Comparison of ENCODE assay signal across 1 cellular context in the genomic region with DNA sequence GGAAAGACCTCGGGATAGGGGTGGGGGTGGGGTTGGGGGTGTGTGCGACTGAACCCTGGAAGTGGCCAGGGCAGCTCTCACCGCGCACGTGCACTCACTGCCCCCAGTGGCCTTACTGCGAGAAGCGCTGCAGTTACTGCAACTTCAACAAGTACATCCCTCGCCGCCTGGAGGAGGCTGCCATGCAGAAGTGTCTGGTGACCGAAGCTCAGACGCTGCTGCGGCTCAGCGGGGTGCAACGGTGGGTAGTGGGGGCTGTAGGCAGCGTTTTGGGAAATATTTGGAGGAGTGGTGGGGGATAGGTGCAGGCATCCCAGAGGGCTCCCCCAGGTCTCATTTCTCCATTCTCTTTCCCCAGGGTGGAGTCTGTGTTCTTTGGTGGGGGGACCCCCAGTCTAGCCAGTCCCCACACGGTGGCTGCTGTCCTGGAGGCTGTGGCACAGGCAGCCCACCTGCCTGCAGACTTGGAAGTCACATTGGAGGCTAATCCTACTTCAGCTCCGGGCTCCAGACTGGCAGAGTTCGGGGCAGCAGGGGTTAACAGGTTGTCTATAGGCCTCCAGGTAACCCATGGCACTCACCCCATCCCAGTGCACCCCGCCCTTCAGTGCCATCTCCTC.
TF ChIP-seq lines count a peak whose summit lies in the region.

No MANE protein-coding gene starts in this region.

TF ChIP-seq in HepG2, 621 proteins besides CTCF, POLR2A, EP300 and RAD21 (continued from another document and continues in another):
- TF ChIP-seq, protein P1, sequence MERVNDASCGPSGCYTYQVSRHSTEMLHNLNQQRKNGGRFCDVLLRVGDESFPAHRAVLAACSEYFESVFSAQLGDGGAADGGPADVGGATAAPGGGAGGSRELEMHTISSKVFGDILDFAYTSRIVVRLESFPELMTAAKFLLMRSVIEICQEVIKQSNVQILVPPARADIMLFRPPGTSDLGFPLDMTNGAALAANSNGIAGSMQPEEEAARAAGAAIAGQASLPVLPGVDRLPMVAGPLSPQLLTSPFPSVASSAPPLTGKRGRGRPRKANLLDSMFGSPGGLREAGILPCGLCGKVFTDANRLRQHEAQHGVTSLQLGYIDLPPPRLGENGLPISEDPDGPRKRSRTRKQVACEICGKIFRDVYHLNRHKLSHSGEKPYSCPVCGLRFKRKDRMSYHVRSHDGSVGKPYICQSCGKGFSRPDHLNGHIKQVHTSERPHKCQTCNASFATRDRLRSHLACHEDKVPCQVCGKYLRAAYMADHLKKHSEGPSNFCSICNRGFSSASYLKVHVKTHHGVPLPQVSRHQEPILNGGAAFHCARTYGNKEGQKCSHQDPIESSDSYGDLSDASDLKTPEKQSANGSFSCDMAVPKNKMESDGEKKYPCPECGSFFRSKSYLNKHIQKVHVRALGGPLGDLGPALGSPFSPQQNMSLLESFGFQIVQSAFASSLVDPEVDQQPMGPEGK (CRISPR knock-in tag; IDR thresholded peaks at IDR 0.05) = peak; percentile 71
- TF ChIP-seq ZNF543 (CRISPR knock-in tag; IDR thresholded peaks at IDR 0.05) (0 out of 2 replicates have a peak, but pooled peaks have one; percentile 1), THAP11 (CRISPR knock-in tag; IDR thresholded peaks at IDR 0.05) (0 out of 2 replicates have a peak, but pooled peaks have one; percentile 19), SMYD3 (CRISPR knock-in tag; IDR thresholded peaks at IDR 0.05) (no peak), ZNF205 (CRISPR knock-in tag; IDR thresholded peaks at IDR 0.05) (0 out of 2 replicates have a peak, but pooled peaks have one; percentile 53), HIVEP1 (CRISPR knock-in tag; IDR thresholded peaks at IDR 0.05) (0 out of 2 replicates have a peak, but pooled peaks have one; percentile 28), KMT2A (CRISPR knock-in tag; IDR thresholded peaks at IDR 0.05) (peak; percentile 75), STAG1 (CRISPR knock-in tag; IDR thresholded peaks at IDR 0.05) (peak; percentile 76), SP1 (IDR thresholded peaks at IDR 0.05) (no peak), SP1 (CRISPR knock-in tag; IDR thresholded peaks at IDR 0.05) (peak; percentile 64; the same call in 1 of the 2 replicates), LCORL (IDR thresholded peaks at IDR 0.05) (no peak), LCORL (CRISPR knock-in tag; IDR thresholded peaks at IDR 0.05) (0 out of 2 replicates have a peak, but pooled peaks have one; percentile 22), NR2F1 (CRISPR knock-in tag; IDR thresholded peaks at IDR 0.05) (no peak), ZBED4 (CRISPR knock-in tag; IDR thresholded peaks at IDR 0.05; ENCODE audit: borderline replicate concordance) (no peak), NONO (IDR thresholded peaks at IDR 0.05) (no peak), NONO (CRISPR knock-in tag; conservative IDR thresholded peaks at IDR 0.05) (peak; percentile 31; the same call in 1 of the 2 replicates), ZNF788 (CRISPR knock-in tag; IDR thresholded peaks at IDR 0.05; ENCODE audit: borderline replicate concordance) (peak; percentile 55; the same call in 1 of the 2 replicates), U2AF1 (optimal IDR thresholded peaks at IDR 0.05; ENCODE audit: low read depth, low read length) (peak; percentile 73), ZMYM4 (CRISPR knock-in tag; IDR thresholded peaks at IDR 0.05) (no peak), MIER3 (CRISPR knock-in tag; IDR thresholded peaks at IDR 0.05; ENCODE audit: borderline replicate concordance) (0 out of 2 replicates have a peak, but pooled peaks have one; percentile 25), ZBTB14 (CRISPR knock-in tag; IDR thresholded peaks at IDR 0.05) (peak; percentile 12; the same call in 1 of the 2 replicates), ZNF326 (CRISPR knock-in tag; IDR thresholded peaks at IDR 0.05; ENCODE audit: borderline replicate concordance) (no peak), SATB2 (CRISPR knock-in tag; IDR thresholded peaks at IDR 0.05) (no peak), ZNF512 (CRISPR knock-in tag; IDR thresholded peaks at IDR 0.05) (no peak), MYC (CRISPR knock-in tag; IDR thresholded peaks at IDR 0.05; ENCODE audit: borderline replicate concordance) (peak; percentile 55; the same call in 1 of the 2 replicates), ZHX2 (IDR thresholded peaks at IDR 0.05; ENCODE audit: low read depth) (0 out of 2 replicates have a peak, but pooled peaks have one; percentile 26), ZHX2 (CRISPR knock-in tag; IDR thresholded peaks at IDR 0.05; ENCODE audit: borderline replicate concordance) (no peak), FOXC1 (CRISPR knock-in tag; IDR thresholded peaks at IDR 0.05; ENCODE audit: borderline replicate concordance) (peak; percentile 36; the same call in 1 of the 2 replicates), NR2F6 (IDR thresholded peaks at IDR 0.05) (no peak), NR2F6 (CRISPR knock-in tag; IDR thresholded peaks at IDR 0.05) (peak; percentile 54; the same call in 1 of the 2 replicates), NR0B2 (CRISPR knock-in tag; IDR thresholded peaks at IDR 0.05) (peak; percentile 32; the same call in 1 of the 2 replicates), XRCC5 (optimal IDR thresholded peaks at IDR 0.05; ENCODE audit: low read length) (peak; percentile 83)
- TF ChIP-seq, protein P2, sequence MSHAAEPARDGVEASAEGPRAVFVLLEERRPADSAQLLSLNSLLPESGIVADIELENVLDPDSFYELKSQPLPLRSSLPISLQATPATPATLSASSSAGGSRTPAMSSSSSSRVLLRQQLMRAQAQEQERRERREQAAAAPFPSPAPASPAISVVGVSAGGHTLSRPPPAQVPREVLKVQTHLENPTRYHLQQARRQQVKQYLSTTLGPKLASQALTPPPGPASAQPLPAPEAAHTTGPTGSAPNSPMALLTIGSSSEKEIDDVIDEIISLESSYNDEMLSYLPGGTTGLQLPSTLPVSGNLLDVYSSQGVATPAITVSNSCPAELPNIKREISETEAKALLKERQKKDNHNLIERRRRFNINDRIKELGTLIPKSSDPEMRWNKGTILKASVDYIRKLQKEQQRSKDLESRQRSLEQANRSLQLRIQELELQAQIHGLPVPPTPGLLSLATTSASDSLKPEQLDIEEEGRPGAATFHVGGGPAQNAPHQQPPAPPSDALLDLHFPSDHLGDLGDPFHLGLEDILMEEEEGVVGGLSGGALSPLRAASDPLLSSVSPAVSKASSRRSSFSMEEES (CRISPR knock-in tag; IDR thresholded peaks at IDR 0.05) = 0 out of 2 replicates have a peak, but pooled peaks have one; percentile 25
- TF ChIP-seq, protein P3, sequence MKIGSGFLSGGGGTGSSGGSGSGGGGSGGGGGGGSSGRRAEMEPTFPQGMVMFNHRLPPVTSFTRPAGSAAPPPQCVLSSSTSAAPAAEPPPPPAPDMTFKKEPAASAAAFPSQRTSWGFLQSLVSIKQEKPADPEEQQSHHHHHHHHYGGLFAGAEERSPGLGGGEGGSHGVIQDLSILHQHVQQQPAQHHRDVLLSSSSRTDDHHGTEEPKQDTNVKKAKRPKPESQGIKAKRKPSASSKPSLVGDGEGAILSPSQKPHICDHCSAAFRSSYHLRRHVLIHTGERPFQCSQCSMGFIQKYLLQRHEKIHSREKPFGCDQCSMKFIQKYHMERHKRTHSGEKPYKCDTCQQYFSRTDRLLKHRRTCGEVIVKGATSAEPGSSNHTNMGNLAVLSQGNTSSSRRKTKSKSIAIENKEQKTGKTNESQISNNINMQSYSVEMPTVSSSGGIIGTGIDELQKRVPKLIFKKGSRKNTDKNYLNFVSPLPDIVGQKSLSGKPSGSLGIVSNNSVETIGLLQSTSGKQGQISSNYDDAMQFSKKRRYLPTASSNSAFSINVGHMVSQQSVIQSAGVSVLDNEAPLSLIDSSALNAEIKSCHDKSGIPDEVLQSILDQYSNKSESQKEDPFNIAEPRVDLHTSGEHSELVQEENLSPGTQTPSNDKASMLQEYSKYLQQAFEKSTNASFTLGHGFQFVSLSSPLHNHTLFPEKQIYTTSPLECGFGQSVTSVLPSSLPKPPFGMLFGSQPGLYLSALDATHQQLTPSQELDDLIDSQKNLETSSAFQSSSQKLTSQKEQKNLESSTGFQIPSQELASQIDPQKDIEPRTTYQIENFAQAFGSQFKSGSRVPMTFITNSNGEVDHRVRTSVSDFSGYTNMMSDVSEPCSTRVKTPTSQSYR (CRISPR knock-in tag; IDR thresholded peaks at IDR 0.05; ENCODE audit: borderline replicate concordance) = peak; percentile 84
